20 cellular contexts compared by ENCODE assay signal in genomic region chr5:32458799-32459400, GRCh38.
"Had no signal": no experiment of that assay in that cellular context is flagged by ENCODE, and none has a peak within 500 bp of the region (broad histone marks: within the 10 kb centered on the region; RNA-seq: fewer than 3 reads in every experiment).

No MANE protein-coding gene starts in this region.

- H3K4me3 Mint-ChIP-seq: natural killer cell; stimulated activated effector memory CD8-positive, alpha-beta T cell treated with anti-CD3 and anti-CD28 coated beads, Interleukin-12 subunit alpha, Interleukin-12 subunit beta, amount 100 ng/mL, for 72 hours had no signal

- H3K9me3 ChIP-seq: gastroesophageal sphincter, heart left ventricle, left ventricle myocardium inferior, lower lobe of right lung, stomach, thyroid gland, vagina had no signal

- ATAC-seq: foreskin keratinocyte; gastroesophageal sphincter; heart left ventricle; left cardiac atrium; lower lobe of right lung; natural killer cell; sciatic nerve; stimulated activated effector memory CD8-positive, alpha-beta T cell treated with anti-CD3 and anti-CD28 coated beads, Interleukin-12 subunit alpha, Interleukin-12 subunit beta, amount 100 ng/mL, for 72 hours had no signal

- H3K36me3 ChIP-seq: gastroesophageal sphincter, heart left ventricle, left ventricle myocardium inferior, lower lobe of right lung, stomach, thyroid gland, vagina had no signal

- DNase-seq: dorsolateral prefrontal cortex; effector CD4-positive, alpha-beta T cell; foreskin keratinocyte; heart left ventricle; left cardiac atrium; left ventricle myocardium inferior; lower lobe of right lung; natural killer cell; stimulated activated CD4-positive, alpha-beta T cell treated with anti-CD3 and anti-CD28 coated beads, Interleukin-2, amount 100 ng/mL, for 24 hours; stimulated activated CD4-positive, alpha-beta T cell treated with anti-CD3 and anti-CD28 coated beads, Interleukin-4, amount 100 ng/mL, for 24 hours; stimulated activated naive CD4-positive, alpha-beta T cell treated with Interleukin-2 at 50 U/mL for 16 hours; stomach; thyroid gland had no signal

- H3K27ac ChIP-seq: dorsolateral prefrontal cortex, foreskin keratinocyte, gastroesophageal sphincter, heart left ventricle, hepatocyte, left ventricle myocardium inferior, lower lobe of right lung, parathyroid adenoma, stomach, thyroid gland, vagina had no signal

- H3K9me3 Mint-ChIP-seq: natural killer cell; stimulated activated effector memory CD8-positive, alpha-beta T cell treated with anti-CD3 and anti-CD28 coated beads, Interleukin-12 subunit alpha, Interleukin-12 subunit beta, amount 100 ng/mL, for 72 hours had no signal

- H3K27me3 ChIP-seq: dorsolateral prefrontal cortex, gastroesophageal sphincter, heart left ventricle, hepatocyte, stomach, thyroid gland, vagina had no signal

- H3K4me3 ChIP-seq: dorsolateral prefrontal cortex, gastroesophageal sphincter, heart left ventricle, hepatocyte, left ventricle myocardium inferior, lower lobe of right lung, stomach, thyroid gland, vagina had no signal

- H3K4me1 Mint-ChIP-seq: natural killer cell had no signal

- H3K36me3 Mint-ChIP-seq: natural killer cell; stimulated activated effector memory CD8-positive, alpha-beta T cell treated with anti-CD3 and anti-CD28 coated beads, Interleukin-12 subunit alpha, Interleukin-12 subunit beta, amount 100 ng/mL, for 72 hours had no signal

- H3K27ac Mint-ChIP-seq: natural killer cell; progenitor cell of endocrine pancreas; stimulated activated effector memory CD8-positive, alpha-beta T cell treated with anti-CD3 and anti-CD28 coated beads, Interleukin-12 subunit alpha, Interleukin-12 subunit beta, amount 100 ng/mL, for 72 hours had no signal

- H3K4me1 ChIP-seq: foreskin keratinocyte, gastroesophageal sphincter, heart left ventricle, left ventricle myocardium inferior, lower lobe of right lung, parathyroid adenoma, stomach, thyroid gland, vagina had no signal
